In the genomic region with DNA sequence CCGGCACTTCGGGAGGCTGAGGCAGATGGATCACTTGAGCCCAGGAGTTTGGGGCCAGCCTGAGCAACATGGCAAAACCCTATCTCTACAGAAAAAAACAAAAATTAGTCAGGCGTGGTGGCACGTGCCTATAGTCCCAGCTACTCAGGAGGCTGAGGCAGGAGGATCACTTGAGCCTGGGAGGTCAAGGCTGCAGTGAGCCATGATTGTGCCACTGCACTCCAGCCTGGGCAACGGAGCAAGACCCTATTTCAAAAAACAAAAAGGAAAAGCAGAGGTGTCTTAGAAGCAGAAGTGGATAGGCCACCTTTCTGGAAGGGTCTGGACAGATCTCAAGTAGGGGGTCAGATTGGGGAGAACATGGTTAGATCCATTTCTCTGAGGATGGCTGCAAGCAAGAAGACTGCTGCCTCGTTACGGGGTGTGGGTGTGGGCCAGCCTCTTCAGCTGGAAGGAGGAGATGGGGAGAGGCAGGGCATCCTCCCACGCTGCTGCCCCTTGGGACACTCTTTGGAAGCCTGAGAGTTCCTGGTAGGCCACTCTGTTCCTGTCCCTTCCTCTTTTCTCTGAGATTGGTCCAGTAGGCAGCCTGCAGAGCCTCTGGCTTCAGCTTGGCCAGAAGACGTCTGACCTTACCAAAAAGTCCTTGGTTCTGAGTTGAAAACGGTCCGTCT, we compare ENCODE assay signal across 1 cellular context.
TF ChIP-seq lines count a peak whose summit lies in the region.

No MANE protein-coding gene starts in this region.

TF ChIP-seq in IMR-90, 13 proteins besides CTCF, POLR2A, EP300 and RAD21:
- TF ChIP-seq, protein P1, sequence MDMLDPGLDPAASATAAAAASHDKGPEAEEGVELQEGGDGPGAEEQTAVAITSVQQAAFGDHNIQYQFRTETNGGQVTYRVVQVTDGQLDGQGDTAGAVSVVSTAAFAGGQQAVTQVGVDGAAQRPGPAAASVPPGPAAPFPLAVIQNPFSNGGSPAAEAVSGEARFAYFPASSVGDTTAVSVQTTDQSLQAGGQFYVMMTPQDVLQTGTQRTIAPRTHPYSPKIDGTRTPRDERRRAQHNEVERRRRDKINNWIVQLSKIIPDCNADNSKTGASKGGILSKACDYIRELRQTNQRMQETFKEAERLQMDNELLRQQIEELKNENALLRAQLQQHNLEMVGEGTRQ (IDR thresholded peaks at IDR 0.05; ENCODE audit: low read depth, low read length) = no peak
- TF ChIP-seq MAZ (IDR thresholded peaks at IDR 0.05; ENCODE audit: borderline replicate concordance, low read depth, low read length) = no peak
- no peak for TF ChIP-seq MAFK (IDR thresholded peaks at IDR 0.05; ENCODE audit: low read depth, low read length)
- TF ChIP-seq ELK1 (IDR thresholded peaks at IDR 0.05; ENCODE audit: borderline replicate concordance, low read depth, low read length) = no peak
- no peak for TF ChIP-seq BHLHE40 (IDR thresholded peaks at IDR 0.05; ENCODE audit: low read depth, low read length)
- TF ChIP-seq FOS (IDR thresholded peaks at IDR 0.05; ENCODE audit: low read depth, low read length) = no peak
- TF ChIP-seq CEBPB (IDR thresholded peaks at IDR 0.05; ENCODE audit: low read depth, low read length) = no peak
- no peak for TF ChIP-seq NFE2L2 (IDR thresholded peaks at IDR 0.05; ENCODE audit: low read depth, low read length)
- TF ChIP-seq MXI1 (IDR thresholded peaks at IDR 0.05; ENCODE audit: borderline replicate concordance, low read depth, low read length) = no peak
- no peak for TF ChIP-seq CHD1 (IDR thresholded peaks at IDR 0.05; ENCODE audit: low read depth, low read length)
